13 cellular contexts compared by ENCODE assay signal in genomic region chr12:8658361-8658760, GRCh38. TPM values are rescaled to one million over a fixed set of nuclear protein-coding genes. Genes with fewer than 3 reads are reported as not detected.
DNase-seq lines count a peak whose midpoint lies in the region; ATAC-seq and TF ChIP-seq lines count a peak whose summit lies in the region.
"Had no signal": no experiment of that assay in that cellular context is flagged by ENCODE, and none has a peak within 500 bp of the region (broad histone marks: within the 10 kb centered on the region; RNA-seq: fewer than 3 reads in every experiment).

No MANE protein-coding gene starts in this region.

- H3K4me3 ChIP-seq in AG10803 (ENCODE audit: low read length): no peak overlapping the region
- H3K4me3 ChIP-seq in choroid plexus epithelial cell (ENCODE audit: low read depth, low read length): no peak overlapping the region
- no peak overlapping the region for H3K4me3 ChIP-seq in mesodermal cell (ENCODE audit: extremely low read depth, insufficient read depth, low read length, poor library complexity, severe bottlenecking)

- peak overlapping the region; percentile 46 for H3K27ac ChIP-seq in mesodermal cell (ENCODE audit: low read depth, low read length, severe bottlenecking)
- H3K27ac ChIP-seq: brain microvascular endothelial cell had no signal

- TF ChIP-seq CTCF in AG10803 (conservative IDR thresholded peaks at IDR 0.05; ENCODE audit: low read length) (no peak), choroid plexus epithelial cell (conservative IDR thresholded peaks at IDR 0.05; ENCODE audit: low read depth, low read length) (no peak)

- WGBS in mesodermal cell (ENCODE audit: insufficient coverage in 2 of 2), 2 experiments: 43% methylated on average over 1 of the region's 1 CpG; no CpG with 5 or more reads in 1 of the 2 experiments

- ATAC-seq in GM21619 (IDR thresholded peaks at IDR 0.05; ENCODE audit: unreplicated experiment) (no peak), GM18520 (IDR thresholded peaks at IDR 0.05; ENCODE audit: unreplicated experiment) (no peak)

- H3K36me3 ChIP-seq in mesodermal cell (ENCODE audit: control insufficient read depth, insufficient read depth, low read length): no peaks in the 10 kb centered on the region
- H3K36me3 ChIP-seq: brain microvascular endothelial cell had no signal

- H3K4me1 ChIP-seq in mesodermal cell (ENCODE audit: control insufficient read depth, insufficient read depth, low read length, poor library complexity, severe bottlenecking): peaks cover 10% of the 10 kb centered on the region

- peak; percentile 92 for DNase-seq in AG10803 (ENCODE audit: low read depth)
- DNase-seq in LHCN-M2 (ENCODE audit: low read depth): peak; percentile 83
- peak; percentile 26 for DNase-seq in choroid plexus epithelial cell (ENCODE audit: low read depth)
- DNase-seq in NCI-H1105 (lab: John Stamatoyannopoulos, UW): no peak
- DNase-seq in COLO829 (ENCODE audit: low spot score): no peak
- DNase-seq: activated CD4-positive, CD25-positive, alpha-beta regulatory T cell; brain microvascular endothelial cell; small intestine had no signal

- H3K9me3 ChIP-seq in mesodermal cell (ENCODE audit: control insufficient read depth, low read length): no peaks in the 10 kb centered on the region

RNA-seq across cellular contexts. Expression of gene MFAP5, which starts 4.3 kb away (rescaled TPM):
- total RNA-seq in LHCN-M2 (2014; rRNA removed): 22.7 and 25.8 TPM in 2 replicates
- 249 TPM for polyA plus RNA-seq in LHCN-M2 (2012)
- 7.9 TPM for polyA plus RNA-seq in mesodermal cell (2013, experiment 1 of 2)
- 9.7 TPM for polyA plus RNA-seq in mesodermal cell (2013, experiment 2 of 2)
- total RNA-seq: activated T-helper 1 cell treated with anti-CD3 and anti-CD28 coated beads, Interleukin-12 subunit alpha, Interleukin-12 subunit beta, Interleukin-2, Interleukin-4 antibody, amounts not matched to agents 30 ng/mL and 10 ng/mL and 1 ng/mL, durations not matched to agents 14 hours and 24 hours and 36 hours; NCI-H460 had no signal

RNA-seq across cellular contexts. Expression of gene RIMKLB, which starts 39.4 kb away (rescaled TPM):
- total RNA-seq in LHCN-M2 (2014; rRNA removed): 15.7 and 20.0 TPM in 2 replicates
- polyA plus RNA-seq in LHCN-M2 (2012): 9.8 TPM
- 35.8 TPM for polyA plus RNA-seq in mesodermal cell (2013, experiment 1 of 2)
- 36.5 TPM for polyA plus RNA-seq in mesodermal cell (2013, experiment 2 of 2)

RNA-seq across cellular contexts. Expression of gene AICDA, which starts 45.7 kb away (rescaled TPM):
- not detected in 2 replicates for total RNA-seq in LHCN-M2 (2014; rRNA removed)
- not detected for polyA plus RNA-seq in LHCN-M2 (2012)
- polyA plus RNA-seq in mesodermal cell (2013, experiment 1 of 2): not detected
- polyA plus RNA-seq in mesodermal cell (2013, experiment 2 of 2): not detected
- total RNA-seq: activated T-helper 1 cell treated with anti-CD3 and anti-CD28 coated beads, Interleukin-12 subunit alpha, Interleukin-12 subunit beta, Interleukin-2, Interleukin-4 antibody, amounts not matched to agents 30 ng/mL and 10 ng/mL and 1 ng/mL, durations not matched to agents 14 hours and 24 hours and 36 hours; NCI-H460 had no signal

Comparison
In these comparisons a context has a peak if more than half of its experiments do, and no peak if none do; other contexts are left out.
1. DNase-seq: peak in AG10803 (single experiment), LHCN-M2 (single experiment) and choroid plexus epithelial cell (single experiment); none in NCI-H1105 (single experiment) and COLO829 (single experiment).